ENCODE assay signal across 18 cellular contexts in genomic region chr11:30535818-30536217, GRCh38. TPM values are rescaled to one million over a fixed set of nuclear protein-coding genes. Genes with fewer than 3 reads are reported as not detected.
DNase-seq lines count a peak whose midpoint lies in the region; ATAC-seq and TF ChIP-seq lines count a peak whose summit lies in the region.
"Had no signal": no experiment of that assay in that cellular context is flagged by ENCODE, and none has a peak within 500 bp of the region (broad histone marks: within the 10 kb centered on the region; RNA-seq: fewer than 3 reads in every experiment).

No MANE protein-coding gene starts in this region.

- no peaks in the 10 kb centered on the region for H3K36me3 Mint-ChIP-seq in glutamatergic neuron (ENCODE audit: unreplicated experiment)
- no peaks in the 10 kb centered on the region for H3K36me3 Mint-ChIP-seq in activated T-helper 2 cell treated with anti-CD3 and anti-CD28 coated beads, Interferon-gamma antibody, Interleukin-2, Interleukin-4, amounts not matched to agents 10 μg/mL and 5 μg/mL and 100 μg/mL, durations not matched to agents 14 hours and 24 hours and 36 hours (ENCODE audit: low read depth)

- no peak for TF ChIP-seq EP300 in gastroesophageal sphincter (IDR thresholded peaks at IDR 0.05)

- H3K4me1 ChIP-seq in gastroesophageal sphincter: peaks cover 0 to 9% (median 0%) of the 10 kb centered on the region in 3 donors

- H3K27ac ChIP-seq in gastroesophageal sphincter: no peak overlapping the region

- H3K4me3 Mint-ChIP-seq in glutamatergic neuron (ENCODE audit: unreplicated experiment): peak overlapping the region; percentile 40
- no peak overlapping the region for H3K4me3 Mint-ChIP-seq in activated T-helper 2 cell treated with anti-CD3 and anti-CD28 coated beads, Interferon-gamma antibody, Interleukin-2, Interleukin-4, amounts not matched to agents 10 μg/mL and 5 μg/mL and 100 μg/mL, durations not matched to agents 14 hours and 24 hours and 36 hours (ENCODE audit: low read depth)
- H3K4me3 Mint-ChIP-seq: B cell; CD4-positive, alpha-beta T cell; H9 had no signal

- H3K27me3 ChIP-seq in gastroesophageal sphincter: no peaks in the 10 kb centered on the region

- no peak for TF ChIP-seq CTCF in glutamatergic neuron (IDR thresholded peaks at IDR 0.05; ENCODE audit: partially characterized antibody, unreplicated experiment)
- no peak for TF ChIP-seq CTCF in gastroesophageal sphincter (IDR thresholded peaks at IDR 0.05)

- H3K4me1 Mint-ChIP-seq in glutamatergic neuron (ENCODE audit: low read depth, unreplicated experiment): peaks cover 37% of the 10 kb centered on the region
- H3K4me1 Mint-ChIP-seq in activated T-helper 2 cell treated with anti-CD3 and anti-CD28 coated beads, Interferon-gamma antibody, Interleukin-2, Interleukin-4, amounts not matched to agents 10 μg/mL and 5 μg/mL and 100 μg/mL, durations not matched to agents 14 hours and 24 hours and 36 hours (ENCODE audit: low read depth): no peaks in the 10 kb centered on the region
- H3K4me1 Mint-ChIP-seq: B cell had no signal

- H3K27ac Mint-ChIP-seq in glutamatergic neuron (ENCODE audit: unreplicated experiment): peak overlapping the region; percentile 85
- no peak overlapping the region for H3K27ac Mint-ChIP-seq in activated T-helper 2 cell treated with anti-CD3 and anti-CD28 coated beads, Interferon-gamma antibody, Interleukin-2, Interleukin-4, amounts not matched to agents 10 μg/mL and 5 μg/mL and 100 μg/mL, durations not matched to agents 14 hours and 24 hours and 36 hours
- H3K27ac Mint-ChIP-seq: B cell; CD4-positive, alpha-beta T cell; H9 had no signal

- WGBS in gastroesophageal sphincter (ENCODE audit: low coverage in 1 of 2), 2 donors: 82 to 92% methylated on average over 8 to 12 of the region's 13 CpGs

- peaks cover 4% of the 10 kb centered on the region for H3K27me3 Mint-ChIP-seq in glutamatergic neuron (ENCODE audit: unreplicated experiment)
- no peaks in the 10 kb centered on the region for H3K27me3 Mint-ChIP-seq in activated T-helper 2 cell treated with anti-CD3 and anti-CD28 coated beads, Interferon-gamma antibody, Interleukin-2, Interleukin-4, amounts not matched to agents 10 μg/mL and 5 μg/mL and 100 μg/mL, durations not matched to agents 14 hours and 24 hours and 36 hours (ENCODE audit: low read depth)
- H3K27me3 Mint-ChIP-seq: B cell; CD4-positive, alpha-beta T cell had no signal

- no peak for ATAC-seq in gastroesophageal sphincter
- ATAC-seq: GM12878 had no signal

- peak; percentile 4 for DNase-seq in NCI-H2227 (lab: John Stamatoyannopoulos, UW; ENCODE audit: unreplicated experiment)
- DNase-seq in NCI-H2227 treated with DMSO at 0.1 percent for 48 hours (lab: John Stamatoyannopoulos, UW): no peak
- peak; percentile 90 for DNase-seq in SK-N-DZ (ENCODE audit: low spot score)
- peak; percentile 33 for DNase-seq in glutamatergic neuron
- no peak for DNase-seq in NCI-H748 (lab: John Stamatoyannopoulos, UW; ENCODE audit: unreplicated experiment)
- DNase-seq in activated T-helper 2 cell treated with anti-CD3 and anti-CD28 coated beads, Interferon-gamma antibody, Interleukin-2, Interleukin-4, amounts not matched to agents 10 μg/mL and 5 μg/mL and 100 μg/mL, durations not matched to agents 14 hours and 24 hours and 36 hours (ENCODE audit: low spot score): no peak
- DNase-seq: 8988T; C1 segment of cervical spinal cord; Calu3; CD4-positive, alpha-beta T cell; DMS 273 treated with DMSO at 0.1 percent for 48 hours; GOT3; H9 had no signal

- no peaks in the 10 kb centered on the region for H3K36me3 ChIP-seq in gastroesophageal sphincter

- H3K9me3 ChIP-seq in gastroesophageal sphincter: no peaks in the 10 kb centered on the region

- H3K4me3 ChIP-seq in gastroesophageal sphincter: no peak overlapping the region
- H3K4me3 ChIP-seq: GM12878 had no signal

- no peak for TF ChIP-seq POLR2A in gastroesophageal sphincter (IDR thresholded peaks at IDR 0.05)

- intact Hi-C loops in activated T-helper 2 cell treated with anti-CD3 and anti-CD28 coated beads, Interferon-gamma antibody, Interleukin-2, Interleukin-4, amounts not matched to agents 10 μg/mL and 5 μg/mL and 100 μg/mL, durations not matched to agents 14 hours and 24 hours and 36 hours (cut with micrococcal nuclease): no loop called here

- peaks cover 7% of the 10 kb centered on the region for H3K9me3 Mint-ChIP-seq in glutamatergic neuron (ENCODE audit: unreplicated experiment)
- no peaks in the 10 kb centered on the region for H3K9me3 Mint-ChIP-seq in activated T-helper 2 cell treated with anti-CD3 and anti-CD28 coated beads, Interferon-gamma antibody, Interleukin-2, Interleukin-4, amounts not matched to agents 10 μg/mL and 5 μg/mL and 100 μg/mL, durations not matched to agents 14 hours and 24 hours and 36 hours
- H3K9me3 Mint-ChIP-seq: CD4-positive, alpha-beta T cell; H9 had no signal

RNA-seq across cellular contexts. Expression of gene MPPED2, which starts 50.3 kb away (rescaled TPM):
- polyA plus RNA-seq in SK-N-DZ (2014; cell fraction: cytosol; rRNA removed): 14.6 and 17.0 TPM in 2 replicates
- 15.2 and 27.4 TPM in 2 replicates for polyA plus RNA-seq in SK-N-DZ (2014; cell fraction: nucleus; rRNA removed)
- total RNA-seq in glutamatergic neuron (ENCODE audit: unreplicated experiment): 11.0 TPM
- total RNA-seq in gastroesophageal sphincter: 10 to 100 TPM in 1 of 4 donors, 1 to 10 TPM in 3; 1.4 to 17.9 (median 5.3) TPM
- total RNA-seq in activated T-helper 2 cell treated with anti-CD3 and anti-CD28 coated beads, Interferon-gamma antibody, Interleukin-2, Interleukin-4, amounts not matched to agents 10 μg/mL and 5 μg/mL and 100 μg/mL, durations not matched to agents 14 hours and 24 hours and 36 hours: not detected in 2 replicates
- total RNA-seq: Calu3, G401, GM12878, HT1080 had no signal
- polyA plus RNA-seq: GM12878 had no signal

Comparison
In these comparisons a context has a peak if more than half of its experiments do, and no peak if none do; other contexts are left out.
1. DNase-seq: peak in NCI-H2227 (single experiment), SK-N-DZ (single experiment) and glutamatergic neuron (single experiment); none in NCI-H2227 treated with DMSO at 0.1 percent for 48 hours (single experiment), NCI-H748 (single experiment) and activated T-helper 2 cell treated with anti-CD3 and anti-CD28 coated beads, Interferon-gamma antibody, Interleukin-2, Interleukin-4, amounts not matched to agents 10 μg/mL and 5 μg/mL and 100 μg/mL, durations not matched to agents 14 hours and 24 hours and 36 hours (single experiment).